Comparison of ENCODE assay signal across 1 cellular context in the genomic region with DNA sequence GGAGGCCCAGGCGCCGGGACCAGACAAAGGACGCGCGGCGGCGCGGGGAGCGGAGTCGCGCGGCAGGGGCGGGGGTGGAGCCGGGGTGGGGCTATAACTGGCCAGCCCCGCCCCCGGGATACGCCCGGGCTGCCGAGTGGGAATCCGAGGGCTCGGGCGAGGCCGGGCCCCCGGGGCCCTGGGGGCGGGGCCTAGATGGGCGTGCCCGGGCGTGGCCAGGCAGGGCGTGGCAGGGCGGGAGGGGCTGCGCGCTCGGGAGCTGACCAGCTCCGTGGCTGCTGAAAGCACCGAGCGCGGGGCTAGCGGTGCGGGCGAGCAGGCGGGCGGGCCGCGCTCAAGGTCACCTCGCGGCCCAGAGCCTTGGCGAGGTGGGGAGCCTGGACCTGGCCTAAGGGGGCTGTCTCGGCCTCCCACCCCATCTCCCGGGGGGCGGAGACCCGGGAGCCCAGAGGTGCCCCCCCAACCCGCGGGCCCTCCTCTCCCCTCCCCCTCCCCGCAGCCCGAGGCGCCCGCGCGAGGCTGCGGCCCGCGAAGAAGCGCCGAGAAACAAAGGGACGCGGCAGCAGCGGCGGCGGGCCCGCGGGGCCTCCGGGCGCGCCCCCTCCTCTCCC.
TF ChIP-seq lines count a peak whose summit lies in the region.

No MANE protein-coding gene starts in this region.

TF ChIP-seq in HepG2, 621 proteins besides CTCF, POLR2A, EP300 and RAD21 (continued from another document):
- TF ChIP-seq SALL1 (CRISPR knock-in tag; IDR thresholded peaks at IDR 0.05): peak; percentile 33; the same call in 1 of the 2 replicates
- no peak for TF ChIP-seq ZNF792 (CRISPR knock-in tag; IDR thresholded peaks at IDR 0.05)
- TF ChIP-seq, protein P1, sequence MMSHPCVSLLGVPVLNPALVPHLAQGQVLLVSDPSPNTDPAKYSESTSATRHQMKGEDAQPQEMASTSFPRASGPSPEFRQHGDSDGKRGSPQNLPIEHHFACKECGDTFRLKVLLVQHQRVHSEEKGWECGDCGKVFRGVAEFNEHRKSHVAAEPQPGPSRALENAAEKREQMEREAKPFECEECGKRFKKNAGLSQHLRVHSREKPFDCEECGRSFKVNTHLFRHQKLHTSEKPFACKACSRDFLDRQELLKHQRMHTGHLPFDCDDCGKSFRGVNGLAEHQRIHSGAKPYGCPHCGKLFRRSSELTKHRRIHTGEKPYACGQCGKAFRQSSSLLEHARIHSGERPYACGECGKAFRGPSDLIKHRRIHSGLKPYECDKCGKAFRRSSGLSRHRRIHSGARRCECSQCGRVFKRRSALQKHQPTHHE (CRISPR knock-in tag; IDR thresholded peaks at IDR 0.05; ENCODE audit: borderline replicate concordance): no peak
- TF ChIP-seq DNMT1 (CRISPR knock-in tag; IDR thresholded peaks at IDR 0.05): no peak
- TF ChIP-seq, protein P2, sequence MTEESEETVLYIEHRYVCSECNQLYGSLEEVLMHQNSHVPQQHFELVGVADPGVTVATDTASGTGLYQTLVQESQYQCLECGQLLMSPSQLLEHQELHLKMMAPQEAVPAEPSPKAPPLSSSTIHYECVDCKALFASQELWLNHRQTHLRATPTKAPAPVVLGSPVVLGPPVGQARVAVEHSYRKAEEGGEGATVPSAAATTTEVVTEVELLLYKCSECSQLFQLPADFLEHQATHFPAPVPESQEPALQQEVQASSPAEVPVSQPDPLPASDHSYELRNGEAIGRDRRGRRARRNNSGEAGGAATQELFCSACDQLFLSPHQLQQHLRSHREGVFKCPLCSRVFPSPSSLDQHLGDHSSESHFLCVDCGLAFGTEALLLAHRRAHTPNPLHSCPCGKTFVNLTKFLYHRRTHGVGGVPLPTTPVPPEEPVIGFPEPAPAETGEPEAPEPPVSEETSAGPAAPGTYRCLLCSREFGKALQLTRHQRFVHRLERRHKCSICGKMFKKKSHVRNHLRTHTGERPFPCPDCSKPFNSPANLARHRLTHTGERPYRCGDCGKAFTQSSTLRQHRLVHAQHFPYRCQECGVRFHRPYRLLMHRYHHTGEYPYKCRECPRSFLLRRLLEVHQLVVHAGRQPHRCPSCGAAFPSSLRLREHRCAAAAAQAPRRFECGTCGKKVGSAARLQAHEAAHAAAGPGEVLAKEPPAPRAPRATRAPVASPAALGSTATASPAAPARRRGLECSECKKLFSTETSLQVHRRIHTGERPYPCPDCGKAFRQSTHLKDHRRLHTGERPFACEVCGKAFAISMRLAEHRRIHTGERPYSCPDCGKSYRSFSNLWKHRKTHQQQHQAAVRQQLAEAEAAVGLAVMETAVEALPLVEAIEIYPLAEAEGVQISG (CRISPR knock-in tag; IDR thresholded peaks at IDR 0.05): 0 out of 2 replicates have a peak, but pooled peaks have one; percentile 24
- peak; percentile 34 for TF ChIP-seq YY1 (IDR thresholded peaks at IDR 0.05; ENCODE audit: insufficient read depth, insufficient replicate concordance, low read depth, low read length)
- TF ChIP-seq, protein P3, sequence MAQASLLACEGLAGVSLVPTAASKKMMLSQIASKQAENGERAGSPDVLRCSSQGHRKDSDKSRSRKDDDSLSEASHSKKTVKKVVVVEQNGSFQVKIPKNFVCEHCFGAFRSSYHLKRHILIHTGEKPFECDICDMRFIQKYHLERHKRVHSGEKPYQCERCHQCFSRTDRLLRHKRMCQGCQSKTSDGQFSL (CRISPR knock-in tag; IDR thresholded peaks at IDR 0.05): no peak
- TF ChIP-seq, protein P4, sequence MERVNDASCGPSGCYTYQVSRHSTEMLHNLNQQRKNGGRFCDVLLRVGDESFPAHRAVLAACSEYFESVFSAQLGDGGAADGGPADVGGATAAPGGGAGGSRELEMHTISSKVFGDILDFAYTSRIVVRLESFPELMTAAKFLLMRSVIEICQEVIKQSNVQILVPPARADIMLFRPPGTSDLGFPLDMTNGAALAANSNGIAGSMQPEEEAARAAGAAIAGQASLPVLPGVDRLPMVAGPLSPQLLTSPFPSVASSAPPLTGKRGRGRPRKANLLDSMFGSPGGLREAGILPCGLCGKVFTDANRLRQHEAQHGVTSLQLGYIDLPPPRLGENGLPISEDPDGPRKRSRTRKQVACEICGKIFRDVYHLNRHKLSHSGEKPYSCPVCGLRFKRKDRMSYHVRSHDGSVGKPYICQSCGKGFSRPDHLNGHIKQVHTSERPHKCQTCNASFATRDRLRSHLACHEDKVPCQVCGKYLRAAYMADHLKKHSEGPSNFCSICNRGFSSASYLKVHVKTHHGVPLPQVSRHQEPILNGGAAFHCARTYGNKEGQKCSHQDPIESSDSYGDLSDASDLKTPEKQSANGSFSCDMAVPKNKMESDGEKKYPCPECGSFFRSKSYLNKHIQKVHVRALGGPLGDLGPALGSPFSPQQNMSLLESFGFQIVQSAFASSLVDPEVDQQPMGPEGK (CRISPR knock-in tag; IDR thresholded peaks at IDR 0.05): peak; percentile 13; the same call in 1 of the 2 replicates
- TF ChIP-seq SOX13 (IDR thresholded peaks at IDR 0.05): no peak
- TF ChIP-seq SOX13 (CRISPR knock-in tag; conservative IDR thresholded peaks at IDR 0.05 in 1 of 2, IDR thresholded peaks at IDR 0.05 in 1 of 2): peak in 1 of 2 experiments; percentile 16; a peak in 1 of 4 replicates
- TF ChIP-seq FOSL2 (CRISPR knock-in tag; IDR thresholded peaks at IDR 0.05): 0 out of 2 replicates have a peak, but pooled peaks have one; percentile 8
- TF ChIP-seq KLF16 (CRISPR knock-in tag; IDR thresholded peaks at IDR 0.05): peak in 1 of 2 experiments; percentile 42; a peak in 1 of 4 replicates
- TF ChIP-seq ZNF451 (CRISPR knock-in tag; IDR thresholded peaks at IDR 0.05): 0 out of 2 replicates have a peak, but pooled peaks have one; percentile 47
